12 cellular contexts compared by ENCODE assay signal in the genomic region with DNA sequence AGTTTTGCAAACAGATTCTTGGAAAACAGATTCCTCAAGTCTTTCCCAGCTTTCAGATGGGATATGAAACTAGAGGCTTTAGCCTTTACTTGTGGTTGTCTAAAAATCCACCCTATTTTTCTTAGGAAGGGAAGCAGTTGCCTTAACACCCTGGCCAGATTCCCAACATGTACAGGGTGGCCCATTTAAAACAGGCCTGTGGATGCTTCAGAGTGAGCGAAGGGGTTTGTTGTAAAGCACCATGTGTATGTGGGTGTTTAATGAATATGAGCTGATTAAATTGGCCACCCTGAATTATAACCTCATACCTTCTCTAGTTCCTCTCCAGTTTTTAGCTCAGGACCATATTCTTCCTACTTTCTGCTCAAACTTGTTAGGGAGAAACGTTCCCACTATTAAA.
DNase-seq lines count a peak whose midpoint lies in the region; ATAC-seq and TF ChIP-seq lines count a peak whose summit lies in the region.
"Had no signal": no experiment of that assay in that cellular context is flagged by ENCODE, and none has a peak within 500 bp of the region (broad histone marks: within the 10 kb centered on the region; RNA-seq: fewer than 3 reads in every experiment).

No MANE protein-coding gene starts in this region.

- TF ChIP-seq POLR2A in heart left ventricle (IDR thresholded peaks at IDR 0.05) (no peak), uterus (IDR thresholded peaks at IDR 0.05) (no peak)

- WGBS in heart left ventricle, 4 donors, result 56 to 66% (median 59%) methylated on average over 2 of the region's 2 CpGs

- intact Hi-C loops in Right ventricle myocardium inferior (cut with DNase I), result no loop called here
- intact Hi-C loops in cardiac septum (cut with DNase I), result no loop called here
- intact Hi-C loops in heart left ventricle (cut with DNase I), result loop anchor here in 3 of 10 donors (5.0 to 10.0 kb wide), 4 partner anchors 92 to 420 kb away; no protein-coding TSS in a partner anchor
- intact Hi-C loops in uterus (cut with DNase I; ENCODE audit: low total_unique reads), result no loop called here

- H3K27me3 ChIP-seq in heart left ventricle (no peaks in the 10 kb centered on the region), parathyroid adenoma (ENCODE audit: control insufficient read depth, insufficient read depth, low read length) (no peaks in the 10 kb centered on the region), uterus (no peaks in the 10 kb centered on the region), MM.1S (replicated peaks; ENCODE audit: insufficient read depth, low read length) (no peaks in the 10 kb centered on the region)

- no peaks in the 10 kb centered on the region for H4K20me1 ChIP-seq in MM.1S (ENCODE audit: insufficient read depth, low read length)

- H3K9me2 ChIP-seq in MM.1S (replicated peaks; ENCODE audit: insufficient read depth, low read length), result no peaks in the 10 kb centered on the region

- TF ChIP-seq CTCF in heart left ventricle (IDR thresholded peaks at IDR 0.05) (no peak), parathyroid adenoma (IDR thresholded peaks at IDR 0.05) (no peak), uterus (IDR thresholded peaks at IDR 0.05) (no peak), MM.1S (IDR thresholded peaks at IDR 0.05; ENCODE audit: low read length) (no peak)

- H3K36me3 ChIP-seq in heart left ventricle (no peaks in the 10 kb centered on the region), parathyroid adenoma (ENCODE audit: control insufficient read depth, insufficient read depth, low read length) (no peaks in the 10 kb centered on the region), uterus (no peaks in the 10 kb centered on the region), MM.1S (replicated peaks; ENCODE audit: insufficient read depth, low read length) (no peaks in the 10 kb centered on the region)
- H3K36me3 ChIP-seq: WERI-Rb-1 had no signal

- ATAC-seq in Right ventricle myocardium inferior (peak; percentile 16), heart left ventricle (peak in 2 of 4 donors; percentile 52 to 53)

- H3F3A ChIP-seq in MM.1S (ENCODE audit: insufficient read depth, low read length), result no peaks in the 10 kb centered on the region

- H3K79me2 ChIP-seq in parathyroid adenoma (no peaks in the 10 kb centered on the region), MM.1S (ENCODE audit: low read length) (no peaks in the 10 kb centered on the region)

- H3K4me2 ChIP-seq in parathyroid adenoma (ENCODE audit: low read length) (no peak overlapping the region), MM.1S (ENCODE audit: low read depth, low read length) (no peak overlapping the region)

- H3K4me1 ChIP-seq in heart left ventricle (peaks cover 0 to 74% (median 23%) of the 10 kb centered on the region in 12 donors), parathyroid adenoma (no peaks in the 10 kb centered on the region), uterus (peaks cover 0 to 14% of the 10 kb centered on the region in 2 donors), MM.1S (ENCODE audit: low read length) (peaks cover 9% of the 10 kb centered on the region; the same call in 1 of the 2 replicates)

- H2AFZ ChIP-seq in parathyroid adenoma (no peak overlapping the region), MM.1S (ENCODE audit: low read length) (no peak overlapping the region)

- H3K4me3 ChIP-seq in heart left ventricle (no peak overlapping the region), parathyroid adenoma (ENCODE audit: low read depth, low read length) (no peak overlapping the region), uterus (no peak overlapping the region), MM.1S (ENCODE audit: low read length) (no peak overlapping the region)

- DNase-seq in Right ventricle myocardium inferior (ENCODE audit: missing footprints) (no peak), cardiac septum (ENCODE audit: low spot score) (no peak), heart left ventricle (no peak), uterus (no peak), MM.1S (no peak), HUDEP-2 (lab: John Stamatoyannopoulos, UW; ENCODE audit: unreplicated experiment in 76 of 76) (no peak)
- DNase-seq in activated CD4-positive, alpha-beta T cell treated with anti-CD3 and anti-CD28 coated beads, Interleukin-2, amount 50 U/mL, for 4 hours, result no peak
- DNase-seq: activated naive CD4-positive, alpha-beta T cell treated with Interleukin-2 at 50 U/mL for 16 hours; kidney; NCI-H1694 treated with DMSO at 0.1 percent for 48 hours had no signal

- H3K9ac ChIP-seq in parathyroid adenoma (no peak overlapping the region), MM.1S (ENCODE audit: low read length) (no peak overlapping the region)

- H3K9me3 ChIP-seq in heart left ventricle (peaks cover 0 to 4% (median 0%) of the 10 kb centered on the region in 12 donors), parathyroid adenoma (ENCODE audit: control insufficient read depth, low read length) (no peaks in the 10 kb centered on the region), uterus (no peaks in the 10 kb centered on the region), MM.1S (replicated peaks; ENCODE audit: insufficient read depth, low read length) (no peaks in the 10 kb centered on the region)

- peak overlapping the region; percentile 33 to 88 (median 77) for H3K27ac ChIP-seq in heart left ventricle
- peak overlapping the region; percentile 3 for H3K27ac ChIP-seq in parathyroid adenoma
- H3K27ac ChIP-seq in uterus, result peak overlapping the region; percentile 72 to 75
- no peak overlapping the region for H3K27ac ChIP-seq in MM.1S (ENCODE audit: low read length)
- H3K27ac ChIP-seq: WERI-Rb-1 had no signal
